Comparison of ENCODE assay signal across 12 cellular contexts in genomic region chr22:38125731-38126344, GRCh38. TPM values are rescaled to one million over a fixed set of nuclear protein-coding genes. Genes with fewer than 3 reads are reported as not detected.
"Had no signal": no experiment of that assay in that cellular context is flagged by ENCODE, and none has a peak within 500 bp of the region (broad histone marks: within the 10 kb centered on the region; RNA-seq: fewer than 3 reads in every experiment).

No MANE protein-coding gene starts in this region.

- H3K4me3 Mint-ChIP-seq: activated CD4-positive, alpha-beta memory T cell treated with anti-CD3 and anti-CD28 coated beads, Interleukin-2, amount 10 ng/mL, durations not matched to agents 7 days and 5 days; activated naive CD8-positive, alpha-beta T cell treated with anti-CD3 and anti-CD28 coated beads, Interleukin-2, amount 10 ng/mL, durations not matched to agents 7 days and 5 days; type B pancreatic cell had no signal

- H3K27ac ChIP-seq: ascending aorta, right lobe of liver, suprapubic skin had no signal

- H3K27ac Mint-ChIP-seq: activated CD4-positive, alpha-beta memory T cell treated with anti-CD3 and anti-CD28 coated beads, Interleukin-2, amount 10 ng/mL, durations not matched to agents 7 days and 5 days; activated naive CD8-positive, alpha-beta T cell treated with anti-CD3 and anti-CD28 coated beads, Interleukin-2, amount 10 ng/mL, durations not matched to agents 7 days and 5 days; type B pancreatic cell had no signal

- ATAC-seq: right lobe of liver had no signal

- H3K4me1 ChIP-seq: right lobe of liver had no signal

- H3K9me3 Mint-ChIP-seq: activated CD4-positive, alpha-beta memory T cell treated with anti-CD3 and anti-CD28 coated beads, Interleukin-2, amount 10 ng/mL, durations not matched to agents 7 days and 5 days; activated naive CD8-positive, alpha-beta T cell treated with anti-CD3 and anti-CD28 coated beads, Interleukin-2, amount 10 ng/mL, durations not matched to agents 7 days and 5 days; type B pancreatic cell had no signal

- H3K27me3 Mint-ChIP-seq: activated CD4-positive, alpha-beta memory T cell treated with anti-CD3 and anti-CD28 coated beads, Interleukin-2, amount 10 ng/mL, durations not matched to agents 7 days and 5 days; activated naive CD8-positive, alpha-beta T cell treated with anti-CD3 and anti-CD28 coated beads, Interleukin-2, amount 10 ng/mL, durations not matched to agents 7 days and 5 days; type B pancreatic cell had no signal

- H3K9me3 ChIP-seq: ascending aorta, right lobe of liver, suprapubic skin had no signal

- DNase-seq: activated CD4-positive, alpha-beta memory T cell treated with anti-CD3 and anti-CD28 coated beads, Interleukin-2, amount 10 ng/mL, durations not matched to agents 7 days and 5 days; activated naive CD8-positive, alpha-beta T cell treated with anti-CD3 and anti-CD28 coated beads, Interleukin-2, amount 10 ng/mL, durations not matched to agents 7 days and 5 days; foreskin melanocyte; stimulated activated naive CD4-positive, alpha-beta T cell treated with Interleukin-2 at 50 U/mL for 16 hours; SW 1271 had no signal

- H3K27me3 ChIP-seq: ascending aorta, right lobe of liver, suprapubic skin had no signal

- H3K36me3 ChIP-seq: ascending aorta, right lobe of liver had no signal

- H3K4me3 ChIP-seq: ascending aorta, right lobe of liver, suprapubic skin had no signal

- H3K36me3 Mint-ChIP-seq: activated naive CD8-positive, alpha-beta T cell treated with anti-CD3 and anti-CD28 coated beads, Interleukin-2, amount 10 ng/mL, durations not matched to agents 7 days and 5 days; type B pancreatic cell had no signal

RNA-seq across cellular contexts. Expression of gene BAIAP2L2, which starts 15.4 kb away (rescaled TPM):
- total RNA-seq: ascending aorta had no signal

RNA-seq across cellular contexts. Expression of gene SLC16A8, which starts 41.9 kb away (rescaled TPM):
- total RNA-seq: activated CD4-positive, alpha-beta memory T cell treated with anti-CD3 and anti-CD28 coated beads, Interleukin-2, amount 10 ng/mL, durations not matched to agents 7 days and 5 days; activated naive CD8-positive, alpha-beta T cell treated with anti-CD3 and anti-CD28 coated beads, Interleukin-2, amount 10 ng/mL, durations not matched to agents 7 days and 5 days; ascending aorta; endothelial cell of umbilical vein; liver; mesenteric fat pad; right lobe of liver; suprapubic skin had no signal
